9 cellular contexts compared by ENCODE assay signal in the genomic region with DNA sequence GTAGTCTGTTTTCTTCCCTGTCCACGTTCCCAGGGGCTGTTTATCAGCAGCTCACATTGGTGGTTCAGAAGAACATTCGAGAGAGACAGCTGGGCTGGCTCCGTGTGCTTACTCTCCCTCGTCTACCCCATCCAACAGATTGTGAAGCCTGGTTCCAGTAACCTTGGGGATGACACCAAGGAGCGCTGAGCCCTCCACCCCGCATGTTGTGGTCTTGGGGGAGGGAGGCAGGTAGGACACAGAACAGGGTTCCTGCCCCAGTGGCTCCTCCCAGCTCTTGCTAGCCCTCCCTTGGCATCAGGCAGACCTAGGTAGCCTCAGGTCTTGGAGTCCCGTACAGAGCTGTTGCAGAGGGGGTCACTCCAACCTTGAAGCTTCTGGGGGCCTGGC. TPM values are rescaled to one million over a fixed set of nuclear protein-coding genes. Genes with fewer than 3 reads are reported as not detected.
A peak's percentile ranks its signal among the peaks of the same experiment; 100 is the strongest.
DNase-seq lines count a peak whose midpoint lies in the region; ATAC-seq and TF ChIP-seq lines count a peak whose summit lies in the region.
"Had no signal": no experiment of that assay in that cellular context is flagged by ENCODE, and none has a peak within 500 bp of the region (broad histone marks: within the 10 kb centered on the region; RNA-seq: fewer than 3 reads in every experiment).

No MANE protein-coding gene starts in this region.

- intact Hi-C loops in Right ventricle myocardium inferior (cut with DNase I) (loop anchor here (10.0 kb wide), 1 partner anchor 125 kb away; no protein-coding TSS in a partner anchor), left cardiac atrium (cut with DNase I) (no loop called here), right lobe of liver (cut with DNase I) (no loop called here), adrenal gland (cut with DNase I) (loop anchor here (10.0 kb wide), 2 partner anchors 75 to 125 kb away; no protein-coding TSS in a partner anchor)

- no peaks in the 10 kb centered on the region for H3K9me3 ChIP-seq in right lobe of liver
- H3K9me3 ChIP-seq in adrenal gland (replicated peaks in 1 of 3), result no peaks in the 10 kb centered on the region

- no peak for TF ChIP-seq CTCF in right lobe of liver (IDR thresholded peaks at IDR 0.05)
- TF ChIP-seq CTCF in type B pancreatic cell (conservative IDR thresholded peaks at IDR 0.05), result no peak
- TF ChIP-seq CTCF in adrenal gland (IDR thresholded peaks at IDR 0.05), result no peak

- H3K4me3 Mint-ChIP-seq in activated T-helper 17 cell treated with anti-CD3 and anti-CD28 coated beads, Interleukin-2, amount 50 U/mL, for 72 hours, result peak overlapping the region; percentile 81
- peak overlapping the region; percentile 51 for H3K4me3 Mint-ChIP-seq in type B pancreatic cell

- H3K36me3 Mint-ChIP-seq in activated T-helper 17 cell treated with anti-CD3 and anti-CD28 coated beads, Interleukin-2, amount 50 U/mL, for 72 hours (ENCODE audit: low read depth), result peaks cover 52% of the 10 kb centered on the region
- H3K36me3 Mint-ChIP-seq in type B pancreatic cell, result no peaks in the 10 kb centered on the region

- DNase-seq in Right ventricle myocardium inferior (ENCODE audit: missing footprints), result peak; percentile 23
- no peak for DNase-seq in left cardiac atrium
- no peak for DNase-seq in right lobe of liver
- no peak for DNase-seq in type B pancreatic cell (ENCODE audit: extremely low spot score, unreplicated experiment)
- DNase-seq in adrenal gland, result no peak
- DNase-seq in ACHN, result no peak
- DNase-seq: NCI-H2029 treated with DMSO at 0.1 percent for 48 hours had no signal

- peak overlapping the region; percentile 87 for H3K27ac Mint-ChIP-seq in activated T-helper 17 cell treated with anti-CD3 and anti-CD28 coated beads, Interleukin-2, amount 50 U/mL, for 72 hours
- H3K27ac Mint-ChIP-seq in type B pancreatic cell, result peak overlapping the region; percentile 41

- no peak for ATAC-seq in Right ventricle myocardium inferior
- ATAC-seq in left cardiac atrium, result no peak
- ATAC-seq in activated T-helper 17 cell treated with anti-CD3 and anti-CD28 coated beads, Interleukin-2, amount 50 U/mL, for 72 hours (replicated peaks), result no peak
- peak in 2 of 4 donors; percentile 1 to 2 for ATAC-seq in right lobe of liver
- ATAC-seq in GM21390 (IDR thresholded peaks at IDR 0.05; ENCODE audit: unreplicated experiment), result no peak

- H3K4me1 Mint-ChIP-seq in activated T-helper 17 cell treated with anti-CD3 and anti-CD28 coated beads, Interleukin-2, amount 50 U/mL, for 72 hours, result peaks cover 81% of the 10 kb centered on the region
- H3K4me1 Mint-ChIP-seq in type B pancreatic cell (ENCODE audit: unreplicated experiment), result peaks cover 56% of the 10 kb centered on the region

- H3K27ac ChIP-seq in right lobe of liver (peak overlapping the region in 2 of 3 donors; percentile 71 to 91), adrenal gland (peak overlapping the region in 2 of 5 donors; percentile 35 to 70)

- H3K4me3 ChIP-seq in right lobe of liver, result no peak overlapping the region
- H3K4me3 ChIP-seq in adrenal gland, result no peak overlapping the region

- H3K27me3 ChIP-seq in right lobe of liver, result no peaks in the 10 kb centered on the region
- H3K27me3 ChIP-seq in adrenal gland, result no peaks in the 10 kb centered on the region

- in situ Hi-C loops in ACHN (cut with HindIII; ENCODE audit: low pct_ligation_motif_present, low pct_unique_long_range_greater_than_20kb, low sequenced_read_pairs), result no loop called here

- H3K27me3 Mint-ChIP-seq in activated T-helper 17 cell treated with anti-CD3 and anti-CD28 coated beads, Interleukin-2, amount 50 U/mL, for 72 hours, result no peaks in the 10 kb centered on the region
- no peaks in the 10 kb centered on the region for H3K27me3 Mint-ChIP-seq in type B pancreatic cell

- H3K36me3 ChIP-seq in right lobe of liver, result no peaks in the 10 kb centered on the region
- H3K36me3 ChIP-seq in adrenal gland (replicated peaks in 1 of 2), result no peaks in the 10 kb centered on the region

- H3K4me1 ChIP-seq in right lobe of liver (peaks cover 3 to 77% (median 36%) of the 10 kb centered on the region in 4 donors), adrenal gland (replicated peaks in 1 of 2) (peaks cover 10 to 57% of the 10 kb centered on the region in 2 donors)

- 31% methylated on average over 3 of the region's 7 CpGs for WGBS in right lobe of liver (ENCODE audit: insufficient coverage, low coverage, low lambda C conversion rate, missing lambda C conversion rate)
- WGBS in adrenal gland, 4 donors, result 63 to 73% (median 72%) methylated on average over 7 of the region's 7 CpGs

- no peaks in the 10 kb centered on the region for H3K9me3 Mint-ChIP-seq in activated T-helper 17 cell treated with anti-CD3 and anti-CD28 coated beads, Interleukin-2, amount 50 U/mL, for 72 hours
- no peaks in the 10 kb centered on the region for H3K9me3 Mint-ChIP-seq in type B pancreatic cell

- no peak for TF ChIP-seq POLR2A in right lobe of liver (IDR thresholded peaks at IDR 0.05)
- no peak for TF ChIP-seq POLR2A in adrenal gland (IDR thresholded peaks at IDR 0.05)

RNA-seq across cellular contexts. Expression of a gene that starts 33.1 kb away (rescaled TPM):
- 63.4 TPM for total RNA-seq in Right ventricle myocardium inferior
- 10 to 100 TPM; 34.5 to 69.9 TPM for total RNA-seq in left cardiac atrium
- total RNA-seq in activated T-helper 17 cell treated with anti-CD3 and anti-CD28 coated beads, Interleukin-2, amount 50 U/mL, for 72 hours, result 100 to 1,000 TPM; 101 to 119 TPM
- 10 to 100 TPM; 22.7 to 66.2 (median 28.5) TPM for total RNA-seq in right lobe of liver
- 38.6 and 58.2 TPM in 2 replicates for total RNA-seq in type B pancreatic cell (ENCODE audit: low replicate concordance)
- total RNA-seq in adrenal gland, result 10 to 100 TPM; 19.9 to 65.9 (median 37.8) TPM
- 10 to 100 TPM; 17.3 to 33.5 (median 21.0) TPM for polyA plus RNA-seq in adrenal gland

Comparison
In these comparisons a context has a peak if more than half of its experiments do, and no peak if none do; other contexts are left out.
1. intact Hi-C loops: an anchor here in Right ventricle myocardium inferior (10.0 kb wide) and adrenal gland (10.0 kb wide); none called in left cardiac atrium and right lobe of liver.